In genomic region chr2:240254337-240255164, GRCh38 we compare ENCODE assay signal across 11 cellular contexts.
"Had no signal": no experiment of that assay in that cellular context is flagged by ENCODE, and none has a peak within 500 bp of the region (broad histone marks: within the 10 kb centered on the region; RNA-seq: fewer than 3 reads in every experiment).

No MANE protein-coding gene starts in this region.

- H3K4me3 Mint-ChIP-seq: activated B cell treated with CpG ODN at 0.5 μM for 24 hours; activated CD4-positive, alpha-beta T cell treated with anti-CD3 and anti-CD28 coated beads, Interleukin-2, amount 10 ng/mL, durations not matched to agents 7 days and 5 days; activated naive CD4-positive, alpha-beta T cell treated with anti-CD3 and anti-CD28 coated beads, Interleukin-2, amount 10 ng/mL, durations not matched to agents 7 days and 5 days; central memory CD8-positive, alpha-beta T cell; T-helper 17 cell had no signal

- H3K27ac Mint-ChIP-seq: activated B cell treated with CpG ODN at 0.5 μM for 24 hours; activated CD4-positive, alpha-beta T cell treated with anti-CD3 and anti-CD28 coated beads, Interleukin-2, amount 10 ng/mL, durations not matched to agents 7 days and 5 days; activated naive CD4-positive, alpha-beta T cell treated with anti-CD3 and anti-CD28 coated beads, Interleukin-2, amount 10 ng/mL, durations not matched to agents 7 days and 5 days; T-helper 17 cell had no signal

- ATAC-seq: sciatic nerve, T-helper 17 cell had no signal

- DNase-seq: activated B cell treated with CpG ODN at 0.5 μM for 24 hours; activated CD4-positive, alpha-beta T cell treated with anti-CD3 and anti-CD28 coated beads, Interleukin-2, amount 10 ng/mL, durations not matched to agents 7 days and 5 days; activated naive CD4-positive, alpha-beta T cell treated with anti-CD3 and anti-CD28 coated beads, Interleukin-2, amount 10 ng/mL, durations not matched to agents 7 days and 5 days; effector memory CD4-positive, alpha-beta T cell; hippocampal formation; midbrain; stimulated activated naive CD4-positive, alpha-beta T cell; T-helper 17 cell had no signal

- H3K27ac ChIP-seq: neutrophil had no signal

- H3K9me3 Mint-ChIP-seq: activated B cell treated with CpG ODN at 0.5 μM for 24 hours; activated CD4-positive, alpha-beta T cell treated with anti-CD3 and anti-CD28 coated beads, Interleukin-2, amount 10 ng/mL, durations not matched to agents 7 days and 5 days; activated naive CD4-positive, alpha-beta T cell treated with anti-CD3 and anti-CD28 coated beads, Interleukin-2, amount 10 ng/mL, durations not matched to agents 7 days and 5 days; central memory CD8-positive, alpha-beta T cell had no signal

- H3K27me3 ChIP-seq: neutrophil had no signal

- H3K27me3 Mint-ChIP-seq: activated B cell treated with CpG ODN at 0.5 μM for 24 hours; activated CD4-positive, alpha-beta T cell treated with anti-CD3 and anti-CD28 coated beads, Interleukin-2, amount 10 ng/mL, durations not matched to agents 7 days and 5 days; activated naive CD4-positive, alpha-beta T cell treated with anti-CD3 and anti-CD28 coated beads, Interleukin-2, amount 10 ng/mL, durations not matched to agents 7 days and 5 days had no signal

- H3K36me3 ChIP-seq: neutrophil had no signal

- H3K9me3 ChIP-seq: neutrophil had no signal

- H3K36me3 Mint-ChIP-seq: activated naive CD4-positive, alpha-beta T cell treated with anti-CD3 and anti-CD28 coated beads, Interleukin-2, amount 10 ng/mL, durations not matched to agents 7 days and 5 days had no signal

- H3K4me1 Mint-ChIP-seq: activated B cell treated with CpG ODN at 0.5 μM for 24 hours; activated CD4-positive, alpha-beta T cell treated with anti-CD3 and anti-CD28 coated beads, Interleukin-2, amount 10 ng/mL, durations not matched to agents 7 days and 5 days; activated naive CD4-positive, alpha-beta T cell treated with anti-CD3 and anti-CD28 coated beads, Interleukin-2, amount 10 ng/mL, durations not matched to agents 7 days and 5 days; central memory CD8-positive, alpha-beta T cell had no signal
